In genomic region chr13:102508411-102508810, GRCh38 we compare ENCODE assay signal across 24 cellular contexts.
"Had no signal": no experiment of that assay in that cellular context is flagged by ENCODE, and none has a peak within 500 bp of the region (broad histone marks: within the 10 kb centered on the region; RNA-seq: fewer than 3 reads in every experiment).

No MANE protein-coding gene starts in this region.

- H3K9me3 Mint-ChIP-seq: effector memory CD8-positive, alpha-beta T cell had no signal

- ATAC-seq: effector memory CD8-positive, alpha-beta T cell; esophagus mucosa; gastrocnemius medialis; heart right ventricle; left cardiac atrium; left lung; left ventricle myocardium superior; lower lobe of right lung; naive thymus-derived CD4-positive, alpha-beta T cell had no signal

- H3K9me3 ChIP-seq: colonic mucosa, esophagus squamous epithelium, gastrocnemius medialis, left lung, lower lobe of right lung had no signal

- H3K36me3 ChIP-seq: colonic mucosa, esophagus squamous epithelium, gastrocnemius medialis, heart right ventricle, left lung, lower lobe of right lung had no signal

- H3K27ac ChIP-seq: colonic mucosa, epithelial cell of prostate, esophagus squamous epithelium, gastrocnemius medialis, heart right ventricle, left lung, lower lobe of right lung had no signal

- H3K4me3 Mint-ChIP-seq: dendritic cell treated with granulocyte-macrophage colony-stimulating factor and Interleukin-4, amounts not matched to agents 40 ng/mL and 50 ng/mL, for 4 days; effector memory CD8-positive, alpha-beta T cell; endodermal cell; naive thymus-derived CD4-positive, alpha-beta T cell had no signal

- H3K27me3 ChIP-seq: colonic mucosa, esophagus squamous epithelium, gastrocnemius medialis, heart right ventricle, left lung had no signal

- H3K4me3 ChIP-seq: colonic mucosa, esophagus squamous epithelium, gastrocnemius medialis, heart right ventricle, left lung, lower lobe of right lung had no signal

- DNase-seq: colonic mucosa; cortex of kidney; effector CD8-positive, alpha-beta T cell; effector memory CD8-positive, alpha-beta T cell; endodermal cell; erythroblast; esophagus squamous epithelium; foreskin fibroblast; foreskin melanocyte; gastrocnemius medialis; glutamatergic neuron; head of caudate nucleus; heart right ventricle; hippocampal formation; left cardiac atrium; left lung; left ventricle myocardium superior; lower lobe of right lung; mesenchymal stem cell; midbrain; naive thymus-derived CD4-positive, alpha-beta T cell had no signal

- H3K4me1 Mint-ChIP-seq: naive thymus-derived CD4-positive, alpha-beta T cell had no signal

- H3K4me1 ChIP-seq: colonic mucosa, esophagus squamous epithelium, gastrocnemius medialis, heart right ventricle, left lung, lower lobe of right lung had no signal

- H3K27me3 Mint-ChIP-seq: dendritic cell treated with granulocyte-macrophage colony-stimulating factor and Interleukin-4, amounts not matched to agents 40 ng/mL and 50 ng/mL, for 4 days had no signal

- H3K27ac Mint-ChIP-seq: dendritic cell treated with granulocyte-macrophage colony-stimulating factor and Interleukin-4, amounts not matched to agents 40 ng/mL and 50 ng/mL, for 4 days; effector memory CD8-positive, alpha-beta T cell; endodermal cell; naive thymus-derived CD4-positive, alpha-beta T cell had no signal
